14 cellular contexts compared by ENCODE assay signal in the genomic region with DNA sequence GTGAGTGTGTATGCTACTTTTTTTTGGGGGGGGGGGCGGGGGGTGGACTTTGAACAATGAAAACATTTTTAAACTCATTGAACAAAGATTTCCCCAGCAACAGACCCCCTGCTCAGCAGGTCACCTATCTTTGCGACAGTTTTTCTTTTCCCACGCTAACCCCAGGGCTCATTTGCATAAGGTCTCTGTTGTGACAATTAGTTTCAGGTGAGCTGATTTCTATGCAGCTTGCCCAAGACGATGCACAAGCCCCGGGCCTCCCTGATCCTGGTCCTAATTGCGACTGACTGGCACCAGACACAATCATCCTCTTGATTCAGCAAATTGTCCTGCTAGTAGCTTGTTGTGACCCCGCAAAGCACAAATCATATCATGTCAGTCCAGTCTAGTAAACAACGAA. TPM values are rescaled to one million over a fixed set of nuclear protein-coding genes. Genes with fewer than 3 reads are reported as not detected.
DNase-seq lines count a peak whose midpoint lies in the region; ATAC-seq and TF ChIP-seq lines count a peak whose summit lies in the region.
"Had no signal": no experiment of that assay in that cellular context is flagged by ENCODE, and none has a peak within 500 bp of the region (broad histone marks: within the 10 kb centered on the region; RNA-seq: fewer than 3 reads in every experiment).

No MANE protein-coding gene starts in this region.

- H3K4me1 Mint-ChIP-seq in chondrocyte (ENCODE audit: low read depth) = peaks cover 61% of the 10 kb centered on the region
- H3K4me1 Mint-ChIP-seq in activated CD4-positive, alpha-beta memory T cell treated with anti-CD3 and anti-CD28 coated beads for 36 hours (ENCODE audit: low read depth) = peaks cover 7% of the 10 kb centered on the region
- H3K4me1 Mint-ChIP-seq: activated CD4-positive, alpha-beta T cell treated with anti-CD3 and anti-CD28 coated beads, Interleukin-2, amount 10 ng/mL, durations not matched to agents 7 days and 5 days; CD4-positive, CD25-positive, alpha-beta regulatory T cell had no signal

- H3F3A ChIP-seq in smooth muscle cell (ENCODE audit: low read depth) = peaks cover 24% of the 10 kb centered on the region

- WGBS in right cardiac atrium = 56% methylated on average over 8 of the region's 8 CpGs
- WGBS in smooth muscle cell (ENCODE audit: low lambda C conversion rate) = 44% methylated on average over 8 of the region's 8 CpGs

- H3K9me3 Mint-ChIP-seq in chondrocyte (ENCODE audit: low read depth) = no peaks in the 10 kb centered on the region
- no peaks in the 10 kb centered on the region for H3K9me3 Mint-ChIP-seq in activated CD4-positive, alpha-beta memory T cell treated with anti-CD3 and anti-CD28 coated beads for 36 hours
- H3K9me3 Mint-ChIP-seq: activated CD4-positive, alpha-beta T cell treated with anti-CD3 and anti-CD28 coated beads, Interleukin-2, amount 10 ng/mL, durations not matched to agents 7 days and 5 days; activated T-helper 17 cell treated with anti-CD3 and anti-CD28 coated beads, Interleukin-2, amount 50 U/mL, for 72 hours; T-cell had no signal

- no peak overlapping the region for H3K4me3 Mint-ChIP-seq in chondrocyte (ENCODE audit: unreplicated experiment)
- H3K4me3 Mint-ChIP-seq in activated CD4-positive, alpha-beta memory T cell treated with anti-CD3 and anti-CD28 coated beads for 36 hours = no peak overlapping the region
- H3K4me3 Mint-ChIP-seq: activated CD4-positive, alpha-beta T cell treated with anti-CD3 and anti-CD28 coated beads, Interleukin-2, amount 10 ng/mL, durations not matched to agents 7 days and 5 days; activated T-helper 17 cell treated with anti-CD3 and anti-CD28 coated beads, Interleukin-2, amount 50 U/mL, for 72 hours; CD4-positive, CD25-positive, alpha-beta regulatory T cell; T-cell had no signal

- H3K4me1 ChIP-seq in SJSA1 (replicated peaks) (peaks cover 62% of the 10 kb centered on the region), right cardiac atrium (ENCODE audit: control insufficient read depth, insufficient read depth, low read length) (peaks cover 16% of the 10 kb centered on the region), smooth muscle cell (ENCODE audit: low read depth) (peaks cover 73% of the 10 kb centered on the region)

- H3K4me3 ChIP-seq in SJSA1 (no peak overlapping the region), right cardiac atrium (ENCODE audit: low read length) (no peak overlapping the region), smooth muscle cell (no peak overlapping the region)

- H3K27ac ChIP-seq in SJSA1 (peak overlapping the region; percentile 76), right cardiac atrium (ENCODE audit: low read length) (peak overlapping the region; percentile 3), smooth muscle cell (ENCODE audit: low read depth) (peak overlapping the region; percentile 73)

- H3K9ac ChIP-seq in smooth muscle cell (ENCODE audit: low read depth) = no peak overlapping the region

- H3K36me3 Mint-ChIP-seq in chondrocyte (ENCODE audit: low read depth) = peaks cover 9% of the 10 kb centered on the region
- no peaks in the 10 kb centered on the region for H3K36me3 Mint-ChIP-seq in activated CD4-positive, alpha-beta memory T cell treated with anti-CD3 and anti-CD28 coated beads for 36 hours
- H3K36me3 Mint-ChIP-seq: CD4-positive, CD25-positive, alpha-beta regulatory T cell; T-cell had no signal

- H3K79me2 ChIP-seq in smooth muscle cell (ENCODE audit: low read depth) = peaks cover 98% of the 10 kb centered on the region

- H4K20me1 ChIP-seq in smooth muscle cell (ENCODE audit: low read depth) = peaks cover 92% of the 10 kb centered on the region

- H3K36me3 ChIP-seq in SJSA1 = peaks cover 5% of the 10 kb centered on the region; the same call in 1 of the 2 replicates
- H3K36me3 ChIP-seq in smooth muscle cell (ENCODE audit: low read depth) = no peaks in the 10 kb centered on the region

- peak overlapping the region; percentile 31 for H3K4me2 ChIP-seq in smooth muscle cell

- no peak for TF ChIP-seq CTCF in smooth muscle cell (IDR thresholded peaks at IDR 0.05; ENCODE audit: borderline replicate concordance, insufficient read depth, poor library complexity, severe bottlenecking)
- no peak for TF ChIP-seq CTCF in chondrocyte (IDR thresholded peaks at IDR 0.05)

- ATAC-seq in GM19324 (IDR thresholded peaks at IDR 0.05; ENCODE audit: low FRiP score, unreplicated experiment) (peak; percentile 46), right cardiac atrium (no peak), HG03469 (IDR thresholded peaks at IDR 0.05; ENCODE audit: unreplicated experiment) (no peak)
- ATAC-seq: activated T-helper 17 cell treated with anti-CD3 and anti-CD28 coated beads, Interleukin-2, amount 50 U/mL, for 72 hours; HCT116; T-cell had no signal

- no peak overlapping the region for H3K27ac Mint-ChIP-seq in chondrocyte (ENCODE audit: unreplicated experiment)
- no peak overlapping the region for H3K27ac Mint-ChIP-seq in activated CD4-positive, alpha-beta memory T cell treated with anti-CD3 and anti-CD28 coated beads for 36 hours
- H3K27ac Mint-ChIP-seq: activated CD4-positive, alpha-beta T cell treated with anti-CD3 and anti-CD28 coated beads, Interleukin-2, amount 10 ng/mL, durations not matched to agents 7 days and 5 days; activated T-helper 17 cell treated with anti-CD3 and anti-CD28 coated beads, Interleukin-2, amount 50 U/mL, for 72 hours; CD4-positive, CD25-positive, alpha-beta regulatory T cell; T-cell had no signal

- intact Hi-C loops in right cardiac atrium (cut with DNase I) = no loop called here
- intact Hi-C loops in activated CD4-positive, alpha-beta memory T cell treated with anti-CD3 and anti-CD28 coated beads for 36 hours (cut with micrococcal nuclease) = no loop called here

- H2AFZ ChIP-seq in smooth muscle cell (ENCODE audit: low read depth) = no peak overlapping the region

- no peaks in the 10 kb centered on the region for H3K27me3 Mint-ChIP-seq in chondrocyte (ENCODE audit: low read depth)
- H3K27me3 Mint-ChIP-seq in activated CD4-positive, alpha-beta memory T cell treated with anti-CD3 and anti-CD28 coated beads for 36 hours = peaks cover 6% of the 10 kb centered on the region
- H3K27me3 Mint-ChIP-seq: activated T-helper 17 cell treated with anti-CD3 and anti-CD28 coated beads, Interleukin-2, amount 50 U/mL, for 72 hours; T-cell had no signal

- no peaks in the 10 kb centered on the region for H3K27me3 ChIP-seq in SJSA1 (replicated peaks)
- H3K27me3 ChIP-seq in right cardiac atrium (ENCODE audit: control insufficient read depth, insufficient read depth) = no peaks in the 10 kb centered on the region
- H3K27me3 ChIP-seq in smooth muscle cell (ENCODE audit: low read depth) = no peaks in the 10 kb centered on the region

- POLR2A ChIA-PET in activated CD4-positive, alpha-beta memory T cell treated with anti-CD3 and anti-CD28 coated beads for 36 hours (lab: Charles Lee) = no interaction called here

- H3K9me3 ChIP-seq in SJSA1 (replicated peaks) (no peaks in the 10 kb centered on the region), right cardiac atrium (ENCODE audit: control insufficient read depth, low read length) (no peaks in the 10 kb centered on the region), smooth muscle cell (replicated peaks; ENCODE audit: low read depth) (no peaks in the 10 kb centered on the region)

- CTCF ChIA-PET in activated CD4-positive, alpha-beta memory T cell treated with anti-CD3 and anti-CD28 coated beads for 36 hours (lab: Charles Lee) = no interaction called here

- DNase-seq in SJSA1 (ENCODE audit: low read depth in 1 of 2, low spot score in 2 of 2) = no peak
- no peak for DNase-seq in right cardiac atrium
- DNase-seq in smooth muscle cell (lab: John Stamatoyannopoulos, UW; ENCODE audit: unreplicated experiment) = no peak
- no peak for DNase-seq in chondrocyte (ENCODE audit: low spot score)
- DNase-seq in NCI-H1436 (lab: John Stamatoyannopoulos, UW) = no peak
- DNase-seq in activated CD4-positive, alpha-beta memory T cell treated with anti-CD3 and anti-CD28 coated beads for 36 hours = no peak
- DNase-seq: activated CD4-positive, alpha-beta T cell treated with anti-CD3 and anti-CD28 coated beads, Interleukin-2, amount 10 ng/mL, durations not matched to agents 7 days and 5 days; CD4-positive, CD25-positive, alpha-beta regulatory T cell; stimulated activated naive CD4-positive, alpha-beta T cell; T-cell had no signal

RNA-seq across cellular contexts. Expression of a gene that starts 40.3 kb away (rescaled TPM):
- 40.0 and 48.0 TPM in 2 replicates for total RNA-seq in SJSA1 (2014; rRNA removed; shearing (Covaris generic))
- total RNA-seq in right cardiac atrium (100 to 1,000 TPM; 132 to 147 (median 141) TPM), smooth muscle cell (148 and 158 TPM in 2 replicates), chondrocyte (55.5 to 104 TPM (median 95.4 TPM) in 3 replicates)
- polyA plus RNA-seq in right cardiac atrium (40.2 TPM), smooth muscle cell (50.8 and 67.5 TPM in 2 replicates)
- total RNA-seq in activated CD4-positive, alpha-beta memory T cell treated with anti-CD3 and anti-CD28 coated beads for 36 hours = 10 to 100 TPM; 16.8 to 17.1 TPM

Comparison
In these comparisons a context has a peak if more than half of its experiments do, and no peak if none do; other contexts are left out.
1. H3K27ac ChIP-seq: peak in every context shown above with its lines; median percentile 76 in SJSA1; 73 in smooth muscle cell; 3 in right cardiac atrium.